In genomic region chr10:73460897-73461296, GRCh38 we compare ENCODE assay signal across 34 cellular contexts.
"Had no signal": no experiment of that assay in that cellular context is flagged by ENCODE, and none has a peak within 500 bp of the region (broad histone marks: within the 10 kb centered on the region; RNA-seq: fewer than 3 reads in every experiment).

No MANE protein-coding gene starts in this region.

- ATAC-seq: activated CD8-positive, alpha-beta T cell treated with anti-CD3 and anti-CD28 coated beads, Interleukin-2, amount 10 ng/mL, durations not matched to agents 7 days and 5 days; activated naive CD8-positive, alpha-beta T cell treated with anti-CD3 and anti-CD28 coated beads, Interleukin-2, amount 50 U/mL, for 24 hours; PC-3; Right ventricle myocardium inferior; SK-N-SH treated with all-trans-retinoic acid at 6 μM for 48 hours; T-cell had no signal

- H3K27ac Mint-ChIP-seq: activated CD8-positive, alpha-beta T cell treated with anti-CD3 and anti-CD28 coated beads, Interleukin-2, amount 10 ng/mL, durations not matched to agents 7 days and 5 days; activated naive CD8-positive, alpha-beta T cell; activated naive CD8-positive, alpha-beta T cell treated with anti-CD3 and anti-CD28 coated beads, Interleukin-2, amount 50 U/mL, for 24 hours had no signal

- FAIRE-seq: bronchial epithelial cell, RCC 7860 had no signal

- H3K9me3 Mint-ChIP-seq: activated naive CD4-positive, alpha-beta T cell treated with anti-CD3 and anti-CD28 coated beads, Interleukin-2, amount 10 ng/mL, durations not matched to agents 7 days and 5 days; activated naive CD8-positive, alpha-beta T cell treated with anti-CD3 and anti-CD28 coated beads, Interleukin-2, amount 50 U/mL, for 24 hours; brain; T-cell had no signal

- H3K27me3 Mint-ChIP-seq: activated naive CD4-positive, alpha-beta T cell treated with anti-CD3 and anti-CD28 coated beads, Interleukin-2, amount 10 ng/mL, durations not matched to agents 7 days and 5 days; activated naive CD8-positive, alpha-beta T cell; activated naive CD8-positive, alpha-beta T cell treated with anti-CD3 and anti-CD28 coated beads, Interleukin-2, amount 50 U/mL, for 24 hours; brain; T-cell had no signal

- DNase-seq: activated CD4-positive, alpha-beta T cell treated with anti-CD3 and anti-CD28 coated beads for 1 hour; activated CD4-positive, alpha-beta T cell treated with anti-CD3 and anti-CD28 coated beads for 48 hours; activated CD4-positive, CD25-positive, alpha-beta regulatory T cell; activated CD8-positive, alpha-beta T cell treated with anti-CD3 and anti-CD28 coated beads, Interleukin-2, amount 10 ng/mL, durations not matched to agents 7 days and 5 days; activated effector memory CD4-positive, alpha-beta T cell treated with Interleukin-2 at 50 U/mL for 16 hours; activated naive CD4-positive, alpha-beta T cell treated with anti-CD3 and anti-CD28 coated beads, Interleukin-2, amount 10 ng/mL, durations not matched to agents 7 days and 5 days; activated naive CD8-positive, alpha-beta T cell treated with anti-CD3 and anti-CD28 coated beads, Interleukin-2, amount 50 U/mL, for 24 hours; activated T-cell treated with anti-CD3 and anti-CD28 coated beads, Interleukin-2, amount 50 U/mL, for 48 hours; anterior cingulate cortex; caudate nucleus; NCI-H1092 treated with DMSO at 0.1 percent for 48 hours; NCI-H1417; NCI-H146; NCI-H187; NCI-H2029 treated with DMSO at 0.1 percent for 48 hours; NCI-H2107; NCI-H2171; NCI-H510A; NCI-H526; NCI-H748 treated with DMSO at 0.1 percent for 48 hours; NK-92 treated with Interleukin-12 subunit alpha and Interleukin-12 subunit beta, amount 100 ng/mL, for 24 hours; PC-3; SIG-M5; T-cell; T-helper 2 cell; T-helper 9 cell had no signal

- H3K4me1 Mint-ChIP-seq: activated naive CD4-positive, alpha-beta T cell treated with anti-CD3 and anti-CD28 coated beads, Interleukin-2, amount 10 ng/mL, durations not matched to agents 7 days and 5 days; activated naive CD8-positive, alpha-beta T cell treated with anti-CD3 and anti-CD28 coated beads, Interleukin-2, amount 50 U/mL, for 24 hours; brain had no signal

- H3K27ac ChIP-seq: RWPE1, VCaP had no signal

- H3K4me3 Mint-ChIP-seq: activated CD8-positive, alpha-beta T cell treated with anti-CD3 and anti-CD28 coated beads, Interleukin-2, amount 10 ng/mL, durations not matched to agents 7 days and 5 days; activated naive CD4-positive, alpha-beta T cell treated with anti-CD3 and anti-CD28 coated beads, Interleukin-2, amount 10 ng/mL, durations not matched to agents 7 days and 5 days; activated naive CD8-positive, alpha-beta T cell; activated naive CD8-positive, alpha-beta T cell treated with anti-CD3 and anti-CD28 coated beads, Interleukin-2, amount 50 U/mL, for 24 hours; brain; T-cell had no signal
